In the genomic region with DNA sequence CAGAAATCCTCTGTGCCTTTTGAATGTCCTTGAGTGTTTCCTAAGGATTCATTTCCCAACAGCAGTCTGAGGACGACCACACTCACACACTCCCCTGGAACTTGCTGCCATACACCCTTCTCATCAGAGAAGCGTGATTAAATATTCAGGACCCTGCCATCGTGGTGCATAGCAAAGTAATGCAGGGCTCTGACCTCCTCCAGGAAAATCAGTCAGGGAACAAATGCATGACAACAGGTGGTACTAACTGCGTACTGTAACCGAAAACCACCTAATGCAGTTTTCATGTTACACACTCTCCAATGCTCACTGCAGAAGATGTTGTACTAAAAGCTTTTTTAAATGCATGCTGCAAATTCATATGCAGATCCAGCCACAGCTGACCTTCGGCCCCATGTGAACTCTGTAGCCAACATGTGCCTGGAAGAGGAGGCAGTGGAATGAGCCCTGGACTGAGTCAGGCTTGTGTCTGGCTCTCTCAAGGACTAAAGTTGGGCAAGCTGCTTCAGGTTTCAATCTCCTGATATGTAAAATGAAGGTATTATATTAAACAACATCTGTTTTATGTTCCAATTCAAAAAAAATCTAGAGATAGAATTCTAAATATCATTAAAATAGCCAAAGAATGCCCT, we compare ENCODE assay signal across 21 cellular contexts.
"Had no signal": no experiment of that assay in that cellular context is flagged by ENCODE, and none has a peak within 500 bp of the region (broad histone marks: within the 10 kb centered on the region; RNA-seq: fewer than 3 reads in every experiment).

No MANE protein-coding gene starts in this region.

- H3K4me2 ChIP-seq: hepatocyte had no signal

- DNase-seq: activated CD4-positive, alpha-beta memory T cell treated with anti-CD3 and anti-CD28 coated beads, Interleukin-2, amount 10 ng/mL, durations not matched to agents 7 days and 5 days; activated CD4-positive, alpha-beta T cell treated with anti-CD3 and anti-CD28 coated beads, Interleukin-2, amount 10 ng/mL, durations not matched to agents 24 days and 14 days; activated effector memory CD4-positive, alpha-beta T cell treated with Interleukin-2 at 50 U/mL for 16 hours; activated naive CD4-positive, alpha-beta T cell treated with anti-CD3 and anti-CD28 coated beads, Interleukin-2, amount 10 ng/mL, durations not matched to agents 7 days and 5 days; activated naive CD8-positive, alpha-beta T cell treated with anti-CD3 and anti-CD28 coated beads, Interleukin-2, amount 50 U/mL, for 24 hours; activated T-cell treated with anti-CD3 and anti-CD28 coated beads, Interleukin-2, amount 50 U/mL, for 72 hours; foreskin melanocyte; mesenchymal stem cell; nucleus accumbens; small intestine; stimulated activated CD4-positive, alpha-beta T cell treated with anti-CD3 and anti-CD28 coated beads, Interleukin-2, amount 100 ng/mL, for 24 hours; stimulated activated naive CD8-positive, alpha-beta T cell treated with anti-CD3 and anti-CD28 coated beads, Interleukin-15, amount 100 ng/mL, for 72 hours; tibial artery had no signal

- H3K4me3 Mint-ChIP-seq: activated CD4-positive, alpha-beta memory T cell treated with anti-CD3 and anti-CD28 coated beads, Interleukin-2, amount 10 ng/mL, durations not matched to agents 7 days and 5 days; activated CD4-positive, alpha-beta T cell treated with anti-CD3 and anti-CD28 coated beads, Interleukin-2, amount 10 ng/mL, durations not matched to agents 24 days and 14 days; activated naive CD4-positive, alpha-beta T cell treated with anti-CD3 and anti-CD28 coated beads, Interleukin-2, amount 10 ng/mL, durations not matched to agents 7 days and 5 days; activated naive CD8-positive, alpha-beta T cell treated with anti-CD3 and anti-CD28 coated beads, Interleukin-2, amount 50 U/mL, for 24 hours; activated T-cell treated with anti-CD3 and anti-CD28 coated beads, Interleukin-2, amount 50 U/mL, for 72 hours; nephron; stimulated activated effector memory CD8-positive, alpha-beta T cell treated with anti-CD3 and anti-CD28 coated beads, Interleukin-12 subunit alpha, Interleukin-12 subunit beta, amount 100 ng/mL, for 72 hours; stimulated activated naive CD8-positive, alpha-beta T cell treated with anti-CD3 and anti-CD28 coated beads, Interleukin-15, amount 100 ng/mL, for 72 hours had no signal

- H3K9me3 Mint-ChIP-seq: activated CD4-positive, alpha-beta memory T cell treated with anti-CD3 and anti-CD28 coated beads, Interleukin-2, amount 10 ng/mL, durations not matched to agents 7 days and 5 days; activated CD4-positive, alpha-beta T cell treated with anti-CD3 and anti-CD28 coated beads, Interleukin-2, amount 10 ng/mL, durations not matched to agents 24 days and 14 days; activated naive CD4-positive, alpha-beta T cell treated with anti-CD3 and anti-CD28 coated beads, Interleukin-2, amount 10 ng/mL, durations not matched to agents 7 days and 5 days; activated naive CD8-positive, alpha-beta T cell treated with anti-CD3 and anti-CD28 coated beads, Interleukin-2, amount 50 U/mL, for 24 hours; nephron; stimulated activated naive CD8-positive, alpha-beta T cell treated with anti-CD3 and anti-CD28 coated beads, Interleukin-15, amount 100 ng/mL, for 72 hours had no signal

- H3K4me1 Mint-ChIP-seq: activated CD4-positive, alpha-beta memory T cell treated with anti-CD3 and anti-CD28 coated beads, Interleukin-2, amount 10 ng/mL, durations not matched to agents 7 days and 5 days; activated CD4-positive, alpha-beta T cell treated with anti-CD3 and anti-CD28 coated beads, Interleukin-2, amount 10 ng/mL, durations not matched to agents 24 days and 14 days; activated naive CD4-positive, alpha-beta T cell treated with anti-CD3 and anti-CD28 coated beads, Interleukin-2, amount 10 ng/mL, durations not matched to agents 7 days and 5 days; activated naive CD8-positive, alpha-beta T cell treated with anti-CD3 and anti-CD28 coated beads, Interleukin-2, amount 50 U/mL, for 24 hours; stimulated activated effector memory CD8-positive, alpha-beta T cell treated with anti-CD3 and anti-CD28 coated beads, Interleukin-12 subunit alpha, Interleukin-12 subunit beta, amount 100 ng/mL, for 72 hours; stimulated activated naive CD8-positive, alpha-beta T cell treated with anti-CD3 and anti-CD28 coated beads, Interleukin-15, amount 100 ng/mL, for 72 hours had no signal

- H3K27me3 Mint-ChIP-seq: activated CD4-positive, alpha-beta memory T cell treated with anti-CD3 and anti-CD28 coated beads, Interleukin-2, amount 10 ng/mL, durations not matched to agents 7 days and 5 days; activated CD4-positive, alpha-beta T cell treated with anti-CD3 and anti-CD28 coated beads, Interleukin-2, amount 10 ng/mL, durations not matched to agents 24 days and 14 days; activated naive CD4-positive, alpha-beta T cell treated with anti-CD3 and anti-CD28 coated beads, Interleukin-2, amount 10 ng/mL, durations not matched to agents 7 days and 5 days; activated naive CD8-positive, alpha-beta T cell treated with anti-CD3 and anti-CD28 coated beads, Interleukin-2, amount 50 U/mL, for 24 hours; stimulated activated naive CD8-positive, alpha-beta T cell treated with anti-CD3 and anti-CD28 coated beads, Interleukin-15, amount 100 ng/mL, for 72 hours had no signal

- H3K9me3 ChIP-seq: breast epithelium, tibial artery had no signal

- H3K27me3 ChIP-seq: breast epithelium, hepatocyte, tibial artery had no signal

- H3K36me3 ChIP-seq: breast epithelium, tibial artery had no signal

- H3K27ac Mint-ChIP-seq: activated CD4-positive, alpha-beta memory T cell treated with anti-CD3 and anti-CD28 coated beads, Interleukin-2, amount 10 ng/mL, durations not matched to agents 7 days and 5 days; activated CD4-positive, alpha-beta T cell treated with anti-CD3 and anti-CD28 coated beads, Interleukin-2, amount 10 ng/mL, durations not matched to agents 24 days and 14 days; activated naive CD4-positive, alpha-beta T cell treated with anti-CD3 and anti-CD28 coated beads, Interleukin-2, amount 10 ng/mL, durations not matched to agents 7 days and 5 days; activated naive CD8-positive, alpha-beta T cell treated with anti-CD3 and anti-CD28 coated beads, Interleukin-2, amount 50 U/mL, for 24 hours; activated T-cell treated with anti-CD3 and anti-CD28 coated beads, Interleukin-2, amount 50 U/mL, for 72 hours; stimulated activated effector memory CD8-positive, alpha-beta T cell treated with anti-CD3 and anti-CD28 coated beads, Interleukin-12 subunit alpha, Interleukin-12 subunit beta, amount 100 ng/mL, for 72 hours; stimulated activated naive CD8-positive, alpha-beta T cell treated with anti-CD3 and anti-CD28 coated beads, Interleukin-15, amount 100 ng/mL, for 72 hours had no signal

- H3K27ac ChIP-seq: breast epithelium, coronary artery, epithelial cell of prostate, hepatocyte, tibial artery had no signal

- H3K4me3 ChIP-seq: breast epithelium, coronary artery, hepatocyte, tibial artery had no signal

- H3K4me1 ChIP-seq: breast epithelium, tibial artery had no signal

- H3K79me2 ChIP-seq: hepatocyte had no signal

- ATAC-seq: activated CD4-positive, CD25-positive, alpha-beta regulatory T cell treated with anti-CD3 and anti-CD28 coated beads, Interleukin-2, amount 50 U/mL, for 24 hours; activated naive CD8-positive, alpha-beta T cell treated with anti-CD3 and anti-CD28 coated beads, Interleukin-2, amount 50 U/mL, for 24 hours; activated T-cell treated with anti-CD3 and anti-CD28 coated beads, Interleukin-2, amount 50 U/mL, for 72 hours; sciatic nerve; stimulated activated effector memory CD8-positive, alpha-beta T cell treated with anti-CD3 and anti-CD28 coated beads, Interleukin-12 subunit alpha, Interleukin-12 subunit beta, amount 100 ng/mL, for 72 hours; stimulated activated naive CD8-positive, alpha-beta T cell treated with anti-CD3 and anti-CD28 coated beads, Interleukin-15, amount 100 ng/mL, for 72 hours had no signal

- H3K36me3 Mint-ChIP-seq: activated naive CD4-positive, alpha-beta T cell treated with anti-CD3 and anti-CD28 coated beads, Interleukin-2, amount 10 ng/mL, durations not matched to agents 7 days and 5 days; stimulated activated effector memory CD8-positive, alpha-beta T cell treated with anti-CD3 and anti-CD28 coated beads, Interleukin-12 subunit alpha, Interleukin-12 subunit beta, amount 100 ng/mL, for 72 hours had no signal

- H2AFZ ChIP-seq: hepatocyte had no signal
